ENCODE assay signal across 29 cellular contexts in genomic region chr6:83601119-83601518, GRCh38.
"Had no signal": no experiment of that assay in that cellular context is flagged by ENCODE, and none has a peak within 500 bp of the region (broad histone marks: within the 10 kb centered on the region; RNA-seq: fewer than 3 reads in every experiment).

No MANE protein-coding gene starts in this region.

- H3K27me3 ChIP-seq: esophagus squamous epithelium, heart left ventricle, sigmoid colon, tibial artery, upper lobe of right lung had no signal

- H3K9me3 Mint-ChIP-seq: activated B cell treated with CpG ODN at 0.5 μM for 24 hours; activated CD8-positive, alpha-beta T cell treated with anti-CD3 and anti-CD28 coated beads for 36 hours; activated naive CD4-positive, alpha-beta T cell treated with anti-CD3 and anti-CD28 coated beads, Interleukin-2, amount 50 U/mL, for 24 hours; activated T-cell treated with anti-CD3 and anti-CD28 coated beads, Interleukin-2, amount 50 U/mL, for 4 hours; activated T-helper 17 cell treated with anti-CD3 and anti-CD28 coated beads, Interleukin-2, amount 50 U/mL, for 72 hours; central memory CD8-positive, alpha-beta T cell; naive thymus-derived CD8-positive, alpha-beta T cell; stimulated activated memory B cell treated with anti-CD40 and anti-IgM and Interleukin-4, amounts not matched to agents 10 μg/mL and 1 μg/mL and 100 μg/mL, for 72 hours; stimulated activated naive CD8-positive, alpha-beta T cell treated with anti-CD3 and anti-CD28 coated beads, Interleukin-15, amount 100 ng/mL, for 72 hours had no signal

- H3K27ac Mint-ChIP-seq: activated B cell treated with CpG ODN at 0.5 μM for 24 hours; activated CD8-positive, alpha-beta T cell treated with anti-CD3 and anti-CD28 coated beads for 36 hours; activated naive CD4-positive, alpha-beta T cell treated with anti-CD3 and anti-CD28 coated beads, Interleukin-2, amount 50 U/mL, for 24 hours; activated T-helper 17 cell treated with anti-CD3 and anti-CD28 coated beads, Interleukin-2, amount 50 U/mL, for 72 hours; immature natural killer cell; naive thymus-derived CD8-positive, alpha-beta T cell; progenitor cell of endocrine pancreas; stimulated activated memory B cell treated with anti-CD40 and anti-IgM and Interleukin-4, amounts not matched to agents 10 μg/mL and 1 μg/mL and 100 μg/mL, for 72 hours; stimulated activated naive CD8-positive, alpha-beta T cell treated with anti-CD3 and anti-CD28 coated beads, Interleukin-15, amount 100 ng/mL, for 72 hours had no signal

- ATAC-seq: activated CD8-positive, alpha-beta T cell treated with anti-CD3 and anti-CD28 coated beads for 36 hours; activated T-cell treated with anti-CD3 and anti-CD28 coated beads, Interleukin-2, amount 50 U/mL, for 4 hours; activated T-helper 17 cell treated with anti-CD3 and anti-CD28 coated beads, Interleukin-2, amount 50 U/mL, for 72 hours; heart left ventricle; left colon; naive thymus-derived CD8-positive, alpha-beta T cell; stimulated activated memory B cell treated with anti-CD40 and anti-IgM and Interleukin-4, amounts not matched to agents 10 μg/mL and 1 μg/mL and 100 μg/mL, for 72 hours; stimulated activated naive CD8-positive, alpha-beta T cell treated with anti-CD3 and anti-CD28 coated beads, Interleukin-15, amount 100 ng/mL, for 72 hours; upper lobe of right lung had no signal

- H3K9me3 ChIP-seq: esophagus squamous epithelium, heart left ventricle, sigmoid colon, tibial artery, upper lobe of right lung had no signal

- H3K4me1 Mint-ChIP-seq: activated B cell treated with CpG ODN at 0.5 μM for 24 hours; activated naive CD4-positive, alpha-beta T cell treated with anti-CD3 and anti-CD28 coated beads, Interleukin-2, amount 50 U/mL, for 24 hours; activated T-helper 17 cell treated with anti-CD3 and anti-CD28 coated beads, Interleukin-2, amount 50 U/mL, for 72 hours; central memory CD8-positive, alpha-beta T cell; immature natural killer cell; naive thymus-derived CD8-positive, alpha-beta T cell; stimulated activated memory B cell treated with anti-CD40 and anti-IgM and Interleukin-4, amounts not matched to agents 10 μg/mL and 1 μg/mL and 100 μg/mL, for 72 hours; stimulated activated naive CD8-positive, alpha-beta T cell treated with anti-CD3 and anti-CD28 coated beads, Interleukin-15, amount 100 ng/mL, for 72 hours had no signal

- DNase-seq: activated B cell treated with CpG ODN at 0.5 μM for 24 hours; activated CD4-positive, alpha-beta T cell treated with anti-CD3 and anti-CD28 coated beads, Interleukin-2, amount 50 U/mL, for 1 hour; activated CD8-positive, alpha-beta T cell treated with anti-CD3 and anti-CD28 coated beads for 36 hours; activated gamma-delta T cell treated with Interleukin-2 at 50 U/mL for 16 hours; activated T-cell treated with anti-CD3 and anti-CD28 coated beads, Interleukin-2, amount 50 U/mL, for 4 hours; effector CD8-positive, alpha-beta T cell; esophagus squamous epithelium; heart left ventricle; hypothalamus; immature natural killer cell; kidney; left colon; naive thymus-derived CD8-positive, alpha-beta T cell; retina; sigmoid colon; small intestine; stimulated activated CD4-positive, alpha-beta T cell treated with anti-CD3 and anti-CD28 coated beads, Interleukin-1b, Interleukin-23, amount 100 ng/mL, for 48 hours; stimulated activated CD4-positive, alpha-beta T cell treated with anti-CD3 and anti-CD28 coated beads, Interleukin-4, amount 100 ng/mL, for 4 hours; stimulated activated CD8-positive, alpha-beta memory T cell treated with anti-CD3 and anti-CD28 coated beads, Interleukin-4, amount 100 ng/mL, for 48 hours; stimulated activated naive CD8-positive, alpha-beta T cell treated with anti-CD3 and anti-CD28 coated beads, Interleukin-15, amount 100 ng/mL, for 72 hours; T-helper 2 cell; tibial artery; upper lobe of right lung had no signal

- H3K36me3 Mint-ChIP-seq: activated naive CD4-positive, alpha-beta T cell treated with anti-CD3 and anti-CD28 coated beads, Interleukin-2, amount 50 U/mL, for 24 hours; immature natural killer cell; naive thymus-derived CD8-positive, alpha-beta T cell; stimulated activated memory B cell treated with anti-CD40 and anti-IgM and Interleukin-4, amounts not matched to agents 10 μg/mL and 1 μg/mL and 100 μg/mL, for 72 hours had no signal

- H3K27me3 Mint-ChIP-seq: activated B cell treated with CpG ODN at 0.5 μM for 24 hours; activated naive CD4-positive, alpha-beta T cell treated with anti-CD3 and anti-CD28 coated beads, Interleukin-2, amount 50 U/mL, for 24 hours; activated T-helper 17 cell treated with anti-CD3 and anti-CD28 coated beads, Interleukin-2, amount 50 U/mL, for 72 hours; central memory CD8-positive, alpha-beta T cell; naive thymus-derived CD8-positive, alpha-beta T cell; progenitor cell of endocrine pancreas; stimulated activated memory B cell treated with anti-CD40 and anti-IgM and Interleukin-4, amounts not matched to agents 10 μg/mL and 1 μg/mL and 100 μg/mL, for 72 hours; stimulated activated naive CD8-positive, alpha-beta T cell treated with anti-CD3 and anti-CD28 coated beads, Interleukin-15, amount 100 ng/mL, for 72 hours had no signal

- H3K27ac ChIP-seq: epithelial cell of prostate, esophagus squamous epithelium, heart left ventricle, sigmoid colon, tibial artery, upper lobe of right lung had no signal

- H3K4me3 Mint-ChIP-seq: activated B cell treated with CpG ODN at 0.5 μM for 24 hours; activated CD8-positive, alpha-beta T cell treated with anti-CD3 and anti-CD28 coated beads for 36 hours; activated naive CD4-positive, alpha-beta T cell treated with anti-CD3 and anti-CD28 coated beads, Interleukin-2, amount 50 U/mL, for 24 hours; activated T-cell treated with anti-CD3 and anti-CD28 coated beads, Interleukin-2, amount 50 U/mL, for 4 hours; activated T-helper 17 cell treated with anti-CD3 and anti-CD28 coated beads, Interleukin-2, amount 50 U/mL, for 72 hours; central memory CD8-positive, alpha-beta T cell; immature natural killer cell; naive thymus-derived CD8-positive, alpha-beta T cell; stimulated activated memory B cell treated with anti-CD40 and anti-IgM and Interleukin-4, amounts not matched to agents 10 μg/mL and 1 μg/mL and 100 μg/mL, for 72 hours; stimulated activated naive CD8-positive, alpha-beta T cell treated with anti-CD3 and anti-CD28 coated beads, Interleukin-15, amount 100 ng/mL, for 72 hours had no signal

- H3K4me1 ChIP-seq: esophagus squamous epithelium, heart left ventricle, sigmoid colon, upper lobe of right lung had no signal

- H3K36me3 ChIP-seq: esophagus squamous epithelium, heart left ventricle, sigmoid colon, tibial artery, upper lobe of right lung had no signal

- H3K4me3 ChIP-seq: esophagus squamous epithelium, heart left ventricle, sigmoid colon, tibial artery, upper lobe of right lung had no signal
